ENCODE assay signal across 1 cellular context in genomic region chr17:73231841-73232586, GRCh38.
TF ChIP-seq lines count a peak whose summit lies in the region.

No MANE protein-coding gene starts in this region.

TF ChIP-seq in K562, 482 proteins besides CTCF, POLR2A, EP300 and RAD21 (continued from another document and continues in another):
- peak; percentile 68; the same call in 1 of the 2 replicates for TF ChIP-seq ZBTB40 (IDR thresholded peaks at IDR 0.05)
- TF ChIP-seq ZBTB40 (CRISPR knock-in tag; IDR thresholded peaks at IDR 0.05) = no peak
- TF ChIP-seq FOS (IDR thresholded peaks at IDR 0.05; ENCODE audit: extremely low read depth, insufficient read length) = no peak
- no peak for TF ChIP-seq ETV6 (IDR thresholded peaks at IDR 0.05; ENCODE audit: borderline replicate concordance in 1 of 2, low read depth in 2 of 2, low read length in 1 of 2)
- no peak for TF ChIP-seq ETV6 (CRISPR knock-in tag; IDR thresholded peaks at IDR 0.05; ENCODE audit: borderline replicate concordance)
- no peak for TF ChIP-seq NFIC (IDR thresholded peaks at IDR 0.05)
- no peak for TF ChIP-seq RERE (CRISPR knock-in tag; IDR thresholded peaks at IDR 0.05; ENCODE audit: borderline replicate concordance)
- no peak for TF ChIP-seq PBX2 (CRISPR knock-in tag; IDR thresholded peaks at IDR 0.05; ENCODE audit: low read depth)
- TF ChIP-seq PBX2 (tag; conservative IDR thresholded peaks at IDR 0.05; ENCODE audit: low read depth) = no peak
- TF ChIP-seq POLR2H (tag; IDR thresholded peaks at IDR 0.05; ENCODE audit: low read depth) = peak; percentile 40
- TF ChIP-seq GATAD2A (IDR thresholded peaks at IDR 0.05) = peak; percentile 20; the same call in 1 of the 2 replicates
- TF ChIP-seq POLR2AphosphoS2 (IDR thresholded peaks at IDR 0.05; ENCODE audit: low read length) = no peak
- TF ChIP-seq TSHZ1 (CRISPR knock-in tag; IDR thresholded peaks at IDR 0.05) = no peak
- TF ChIP-seq ZNF384 (IDR thresholded peaks at IDR 0.05; ENCODE audit: low read depth, low read length) = no peak
- TF ChIP-seq ZNF316 (IDR thresholded peaks at IDR 0.05) = no peak; the same call in 1 of the 2 replicates
- no peak for TF ChIP-seq ZNF512 (tag; IDR thresholded peaks at IDR 0.05)
- no peak for TF ChIP-seq ZBTB17 (CRISPR knock-in tag; IDR thresholded peaks at IDR 0.05)
- TF ChIP-seq TAF15 (IDR thresholded peaks at IDR 0.05; ENCODE audit: low read depth, low read length) = no peak
- 0 out of 2 replicates have a peak, but pooled peaks have one; percentile 29 for TF ChIP-seq KLF1 (tag; IDR thresholded peaks at IDR 0.05)
- TF ChIP-seq TAF1 (IDR thresholded peaks at IDR 0.05; ENCODE audit: control insufficient read depth, extremely low read depth, insufficient read depth, low read length, severe bottlenecking) = peak; percentile 20
- TF ChIP-seq C11orf30 (IDR thresholded peaks at IDR 0.05; ENCODE audit: low read depth) = no peak
- TF ChIP-seq FOXK2 (conservative IDR thresholded peaks at IDR 0.05 in 1 of 2, IDR thresholded peaks at IDR 0.05 in 1 of 2; ENCODE audit: low read depth in 2 of 2) = peak in 1 of 2 experiments; percentile 82; a peak in 3 of 4 replicates
- TF ChIP-seq ETV5 (CRISPR knock-in tag; IDR thresholded peaks at IDR 0.05; ENCODE audit: low read depth) = peak; percentile 93
- TF ChIP-seq ZNF717 (CRISPR knock-in tag; IDR thresholded peaks at IDR 0.05) = no peak
- no peak for TF ChIP-seq KLF6 (CRISPR knock-in tag; IDR thresholded peaks at IDR 0.05; ENCODE audit: borderline replicate concordance)
- no peak for TF ChIP-seq ZNF165 (CRISPR knock-in tag; IDR thresholded peaks at IDR 0.05; ENCODE audit: borderline replicate concordance)
- TF ChIP-seq SIX5 (IDR thresholded peaks at IDR 0.05; ENCODE audit: borderline replicate concordance in 1 of 2, insufficient read depth in 1 of 2, low read depth in 1 of 2, low read length in 2 of 2) = no peak
- no peak for TF ChIP-seq MCM5 (IDR thresholded peaks at IDR 0.05; ENCODE audit: low read depth)
- no peak; the same call in 1 of the 2 replicates for TF ChIP-seq HDAC2 (IDR thresholded peaks at IDR 0.05)
- no peak for TF ChIP-seq FOXO4 (CRISPR knock-in tag; IDR thresholded peaks at IDR 0.05)
- no peak for TF ChIP-seq CREB3 (tag; conservative IDR thresholded peaks at IDR 0.05; ENCODE audit: low read depth)
- TF ChIP-seq ZNF324 (CRISPR knock-in tag; IDR thresholded peaks at IDR 0.05) = no peak
